Comparison of ENCODE assay signal across 28 cellular contexts in genomic region chr18:8758466-8758865, GRCh38.
"Had no signal": no experiment of that assay in that cellular context is flagged by ENCODE, and none has a peak within 500 bp of the region (broad histone marks: within the 10 kb centered on the region; RNA-seq: fewer than 3 reads in every experiment).

No MANE protein-coding gene starts in this region.

- DNase-seq: activated B cell treated with CpG ODN at 0.5 μM for 24 hours; activated CD4-positive, alpha-beta memory T cell treated with anti-CD3 and anti-CD28 coated beads for 36 hours; activated CD4-positive, alpha-beta T cell treated with anti-CD3 and anti-CD28 coated beads for 4 hours; activated CD4-positive, alpha-beta T cell treated with anti-CD3 and anti-CD28 coated beads, Interleukin-2, amount 50 U/mL, for 1 hour; activated CD4-positive, CD25-positive, alpha-beta regulatory T cell treated with anti-CD3 and anti-CD28 coated beads, Interleukin-2, amount 50 U/mL, for 72 hours; activated CD8-positive, alpha-beta memory T cell treated with anti-CD3 and anti-CD28 coated beads, Interleukin-2, amount 50 U/mL, for 4 hours; activated naive CD4-positive, alpha-beta T cell treated with anti-CD3 and anti-CD28 coated beads, Interleukin-2, amount 50 U/mL, for 16 hours; activated naive CD8-positive, alpha-beta T cell treated with anti-CD3 and anti-CD28 coated beads for 36 hours; activated T-cell treated with anti-CD3 and anti-CD28 coated beads for 4 hours; activated T-cell treated with anti-CD3 and anti-CD28 coated beads, Interleukin-2, amount 50 U/mL, for 4 hours; amniotic stem cell; aorta; brain microvascular endothelial cell; NCI-H1105; NCI-H1417 treated with DMSO at 0.1 percent for 48 hours; NCI-H1694; NCI-H1930; NCI-H2081 treated with DMSO at 0.1 percent for 48 hours; NCI-H345; NCI-H524 treated with DMSO at 0.1 percent for 48 hours; PC-3; Peyer's patch; Right ventricle myocardium superior had no signal

- H3K9me3 Mint-ChIP-seq: central memory CD8-positive, alpha-beta T cell had no signal

- H3K36me3 ChIP-seq: cardiac muscle cell, Peyer's patch had no signal

- H3K27ac Mint-ChIP-seq: activated B cell treated with CpG ODN at 0.5 μM for 24 hours; activated CD4-positive, alpha-beta memory T cell treated with anti-CD3 and anti-CD28 coated beads for 36 hours; activated naive CD8-positive, alpha-beta T cell treated with anti-CD3 and anti-CD28 coated beads for 36 hours; activated T-helper 1 cell treated with anti-CD3 and anti-CD28 coated beads, Interleukin-12 subunit alpha, Interleukin-12 subunit beta, Interleukin-2, Interleukin-4 antibody, amounts not matched to agents 30 ng/mL and 10 ng/mL and 1 ng/mL, durations not matched to agents 14 hours and 24 hours and 36 hours; T-helper 2 cell treated with Interferon-gamma antibody and Interleukin-4, amounts not matched to agents 5 μg/mL and 100 μg/mL, for 36 hours had no signal

- H3K27ac ChIP-seq: brain microvascular endothelial cell, cardiac muscle cell, Peyer's patch had no signal

- H3K27me3 ChIP-seq: brain microvascular endothelial cell, cardiac muscle cell, Peyer's patch had no signal

- H3K4me3 ChIP-seq: cardiac muscle cell, K562, Peyer's patch had no signal

- ATAC-seq: activated T-cell treated with anti-CD3 and anti-CD28 coated beads, Interleukin-2, amount 50 U/mL, for 4 hours; K562; PC-3 had no signal

- H3K9me3 ChIP-seq: Peyer's patch had no signal

- H3K4me3 Mint-ChIP-seq: activated B cell treated with CpG ODN at 0.5 μM for 24 hours; activated CD4-positive, alpha-beta memory T cell treated with anti-CD3 and anti-CD28 coated beads for 36 hours; activated naive CD8-positive, alpha-beta T cell treated with anti-CD3 and anti-CD28 coated beads for 36 hours; activated T-cell treated with anti-CD3 and anti-CD28 coated beads, Interleukin-2, amount 50 U/mL, for 4 hours; activated T-helper 1 cell treated with anti-CD3 and anti-CD28 coated beads, Interleukin-12 subunit alpha, Interleukin-12 subunit beta, Interleukin-2, Interleukin-4 antibody, amounts not matched to agents 30 ng/mL and 10 ng/mL and 1 ng/mL, durations not matched to agents 14 hours and 24 hours and 36 hours; central memory CD8-positive, alpha-beta T cell; T-helper 2 cell treated with Interferon-gamma antibody and Interleukin-4, amounts not matched to agents 5 μg/mL and 100 μg/mL, for 36 hours had no signal
